In the genomic region with DNA sequence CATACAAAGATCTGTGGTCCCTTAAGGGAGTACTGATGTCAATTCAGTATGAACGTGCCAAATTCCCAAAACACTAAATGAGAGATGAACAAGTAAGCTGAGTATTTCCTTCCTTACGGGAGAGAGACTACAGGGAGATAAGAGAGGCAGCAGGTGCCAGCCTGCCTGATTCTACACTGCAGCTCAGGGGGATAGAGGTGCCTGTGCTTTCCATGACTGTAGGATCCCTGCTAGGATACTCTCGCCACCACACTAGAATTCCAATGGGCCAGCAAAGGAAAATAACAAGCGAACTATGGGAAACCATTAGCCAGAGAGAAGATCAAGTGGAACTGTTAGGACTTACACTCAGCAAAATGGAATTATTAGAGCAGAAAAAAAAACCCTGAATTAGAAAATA, we compare ENCODE assay signal across 20 cellular contexts.
DNase-seq lines count a peak whose midpoint lies in the region; ATAC-seq and TF ChIP-seq lines count a peak whose summit lies in the region.
"Had no signal": no experiment of that assay in that cellular context is flagged by ENCODE, and none has a peak within 500 bp of the region (broad histone marks: within the 10 kb centered on the region; RNA-seq: fewer than 3 reads in every experiment).

No MANE protein-coding gene starts in this region.

- 44% methylated on average over 3 of the region's 4 CpGs for WGBS in HUES64
- WGBS in suprapubic skin = 71% methylated on average over 4 of the region's 4 CpGs

- H3K9me3 ChIP-seq in HUES64 (ENCODE audit: insufficient read depth, low read depth, low read length) (no peaks in the 10 kb centered on the region), iPS-20b (ENCODE audit: insufficient read depth, low read depth, low read length) (no peaks in the 10 kb centered on the region), suprapubic skin (no peaks in the 10 kb centered on the region)
- H3K9me3 ChIP-seq: BLaER1, SK-N-SH had no signal

- peak; percentile 4 for DNase-seq in ELF-1 (ENCODE audit: low read depth, low spot score)
- DNase-seq in cerebellar cortex (ENCODE audit: low spot score) = peak; percentile 42
- no peak for DNase-seq in suprapubic skin (ENCODE audit: low spot score in 2 of 2)
- DNase-seq: Calu3; CD4-positive, alpha-beta memory T cell; DMS79; HCEC 1CT; MV-4-11; NCI-H1417 treated with DMSO at 0.1 percent for 48 hours; NCI-H2029; NCI-H446 treated with DMSO at 0.1 percent for 48 hours; OCI-M1; Right ventricle myocardium superior; SK-N-SH had no signal

- H3K4me1 ChIP-seq in HUES64 (ENCODE audit: insufficient read depth, low read length) = peaks cover 33% of the 10 kb centered on the region
- H3K4me1 ChIP-seq in iPS-20b (ENCODE audit: insufficient read depth, low read length) = peaks cover 40% of the 10 kb centered on the region
- no peaks in the 10 kb centered on the region for H3K4me1 ChIP-seq in suprapubic skin

- TF ChIP-seq POLR2A in suprapubic skin (IDR thresholded peaks at IDR 0.05) = no peak

- TF ChIP-seq EP300 in suprapubic skin (IDR thresholded peaks at IDR 0.05) = no peak

- H3K4me3 ChIP-seq in HUES64 (ENCODE audit: low read length) (peak overlapping the region; percentile 20; the same call in 1 of the 2 replicates), iPS-20b (ENCODE audit: low read length) (peak overlapping the region; percentile 53; the same call in 1 of the 2 replicates), suprapubic skin (no peak overlapping the region)
- H3K4me3 ChIP-seq: BLaER1 had no signal

- TF ChIP-seq CTCF in suprapubic skin (IDR thresholded peaks at IDR 0.05) = no peak

- H3K9ac ChIP-seq in HUES64 (ENCODE audit: low read depth, low read length) (no peak overlapping the region), iPS-20b (ENCODE audit: low read depth, low read length) (peak overlapping the region; percentile 12; the same call in 1 of the 2 replicates)
- H3K9ac ChIP-seq: BLaER1, KMS-11, SK-N-SH had no signal

- no peaks in the 10 kb centered on the region for H3K27me3 ChIP-seq in HUES64 (ENCODE audit: insufficient read depth, low read length)
- no peaks in the 10 kb centered on the region for H3K27me3 ChIP-seq in iPS-20b (ENCODE audit: insufficient read depth, low read length)
- no peaks in the 10 kb centered on the region for H3K27me3 ChIP-seq in suprapubic skin
- H3K27me3 ChIP-seq: BLaER1 had no signal

- H3K36me3 ChIP-seq in HUES64 (ENCODE audit: insufficient read depth, low read length) (no peaks in the 10 kb centered on the region), iPS-20b (ENCODE audit: insufficient read depth, low read depth, low read length) (no peaks in the 10 kb centered on the region), suprapubic skin (no peaks in the 10 kb centered on the region)
- H3K36me3 ChIP-seq: BLaER1 had no signal

- ATAC-seq in HG03520 (IDR thresholded peaks at IDR 0.05; ENCODE audit: unreplicated experiment) (no peak), HG03108 (IDR thresholded peaks at IDR 0.05; ENCODE audit: unreplicated experiment) (no peak)

- H3K27ac ChIP-seq in HUES64 (ENCODE audit: low read depth, low read length) = peak overlapping the region; percentile 76; the same call in 1 of the 2 replicates
- H3K27ac ChIP-seq in iPS-20b (ENCODE audit: low read length) = peak overlapping the region; percentile 71
- H3K27ac ChIP-seq in suprapubic skin = no peak overlapping the region
- H3K27ac ChIP-seq: BLaER1, KMS-11 had no signal

Comparison
In these comparisons a context has a peak if more than half of its experiments do, and no peak if none do; other contexts are left out.
1. DNase-seq: peak in ELF-1 (single experiment) and cerebellar cortex (single experiment); none in suprapubic skin (0 of 2).